8 cellular contexts compared by ENCODE assay signal in the genomic region with DNA sequence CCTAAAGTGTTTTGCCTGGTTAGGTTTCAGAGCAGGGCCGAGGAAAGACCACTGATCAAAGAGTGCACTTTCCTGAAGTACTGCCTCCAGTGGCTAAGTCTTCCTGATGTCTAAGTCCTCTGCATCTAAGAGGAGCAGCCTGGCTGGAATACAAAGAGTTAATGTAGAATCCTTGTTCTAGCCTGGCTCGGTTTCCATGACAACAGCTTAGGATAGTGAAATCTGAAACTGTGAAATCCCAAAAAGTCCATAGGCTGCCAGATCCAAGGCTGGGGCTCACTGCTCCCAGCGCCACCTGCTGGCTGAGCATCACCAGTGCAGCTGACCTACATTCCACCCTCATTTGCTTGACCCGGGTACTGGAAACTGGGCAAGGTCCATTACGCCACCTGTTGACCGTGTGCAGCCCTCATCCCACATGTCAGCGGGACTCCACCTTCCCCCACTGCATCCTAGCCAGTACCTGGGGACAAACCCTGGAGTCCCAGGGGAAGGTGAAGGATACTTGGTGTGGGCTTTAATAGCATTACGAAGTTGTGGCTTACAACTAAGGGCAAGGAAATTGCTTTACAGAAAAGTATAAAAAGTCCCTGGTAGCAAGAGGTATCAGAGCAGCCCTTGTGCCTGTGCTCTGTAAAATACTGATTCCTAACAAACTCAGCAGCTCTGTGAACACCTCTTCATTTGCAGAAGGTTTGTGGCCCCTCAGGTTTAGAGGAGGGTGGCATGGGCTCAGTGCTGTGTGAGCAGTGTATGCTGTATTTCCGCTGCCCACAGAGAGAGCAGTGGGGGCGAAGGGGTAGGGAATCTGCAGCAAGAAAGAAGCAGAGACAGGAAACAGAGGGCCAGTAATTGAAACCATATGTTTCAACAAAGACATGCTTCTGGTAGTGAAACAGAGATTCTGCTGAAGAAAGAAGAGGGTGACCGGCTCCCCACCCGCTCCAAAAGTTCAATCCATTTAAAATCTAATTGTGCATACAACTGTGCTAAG. TPM values are rescaled to one million over a fixed set of nuclear protein-coding genes. Genes with fewer than 3 reads are reported as not detected.
DNase-seq lines count a peak whose midpoint lies in the region; ATAC-seq lines count a peak whose summit lies in the region.

No MANE protein-coding gene starts in this region.

- WGBS in mesodermal cell (ENCODE audit: insufficient coverage in 2 of 2), 2 experiments: 31 to 42% methylated on average over 6 to 9 of the region's 12 CpGs

- H3K27me3 Mint-ChIP-seq in activated CD8-positive, alpha-beta memory T cell treated with anti-CD3 and anti-CD28 coated beads, Interleukin-2, amount 10 ng/mL, durations not matched to agents 7 days and 5 days: no peaks in the 10 kb centered on the region
- H3K27me3 Mint-ChIP-seq in stimulated activated naive B cell treated with anti-CD40 and anti-IgM and Interleukin-4, amounts not matched to agents 10 μg/mL and 1 μg/mL and 100 μg/mL, for 72 hours: no peaks in the 10 kb centered on the region

- in situ Hi-C loops in Caki2 (cut with HindIII; ENCODE audit: low pct_unique_long_range_greater_than_20kb, low sequenced_read_pairs): no loop called here

- H3K9me3 ChIP-seq in mesodermal cell (ENCODE audit: control insufficient read depth, low read length): no peaks in the 10 kb centered on the region

- CTCF ChIA-PET in activated CD8-positive, alpha-beta memory T cell treated with anti-CD3 and anti-CD28 coated beads, Interleukin-2, amount 10 ng/mL, durations not matched to agents 7 days and 5 days (lab: Charles Lee): interaction anchor here (0.6 to 4.7 kb wide), 20 partner anchors 8 to 200 kb away, joined by 3 to 58 read pairs (median 4); a partner anchor contains a TSS

- peaks cover 28% of the 10 kb centered on the region for H3K4me1 Mint-ChIP-seq in activated CD8-positive, alpha-beta memory T cell treated with anti-CD3 and anti-CD28 coated beads, Interleukin-2, amount 10 ng/mL, durations not matched to agents 7 days and 5 days
- peaks cover 21 to 29% of the 10 kb centered on the region in 2 donors for H3K4me1 Mint-ChIP-seq in stimulated activated naive B cell treated with anti-CD40 and anti-IgM and Interleukin-4, amounts not matched to agents 10 μg/mL and 1 μg/mL and 100 μg/mL, for 72 hours

- H3K4me3 Mint-ChIP-seq in activated CD8-positive, alpha-beta memory T cell treated with anti-CD3 and anti-CD28 coated beads, Interleukin-2, amount 10 ng/mL, durations not matched to agents 7 days and 5 days: no peak overlapping the region
- H3K4me3 Mint-ChIP-seq in stimulated activated naive B cell treated with anti-CD40 and anti-IgM and Interleukin-4, amounts not matched to agents 10 μg/mL and 1 μg/mL and 100 μg/mL, for 72 hours: no peak overlapping the region

- peak; percentile 57 for ATAC-seq in GM21360 (IDR thresholded peaks at IDR 0.05; ENCODE audit: unreplicated experiment)
- ATAC-seq in activated CD8-positive, alpha-beta memory T cell treated with anti-CD3 and anti-CD28 coated beads, Interleukin-2, amount 10 ng/mL, durations not matched to agents 7 days and 5 days: peak; percentile 67
- peak; percentile 70 to 74 for ATAC-seq in stimulated activated naive B cell treated with anti-CD40 and anti-IgM and Interleukin-4, amounts not matched to agents 10 μg/mL and 1 μg/mL and 100 μg/mL, for 72 hours (replicated peaks)

- peaks cover 68% of the 10 kb centered on the region for H3K36me3 ChIP-seq in mesodermal cell (ENCODE audit: control insufficient read depth, insufficient read depth, low read length)

- peak; percentile 96 for DNase-seq in Caki2 (ENCODE audit: low read depth)
- DNase-seq in HK-2 (ENCODE audit: unreplicated experiment): peak; percentile 85
- DNase-seq in NCI-H748 treated with DMSO at 0.1 percent for 48 hours (lab: John Stamatoyannopoulos, UW): peak; percentile 82
- peak; percentile 56 for DNase-seq in activated CD8-positive, alpha-beta memory T cell treated with anti-CD3 and anti-CD28 coated beads, Interleukin-2, amount 10 ng/mL, durations not matched to agents 7 days and 5 days
- peak; percentile 91 for DNase-seq in epidermal melanocyte (ENCODE audit: insufficient read length, low spot score)
- peak; percentile 51 for DNase-seq in stimulated activated naive B cell treated with anti-CD40 and anti-IgM and Interleukin-4, amounts not matched to agents 10 μg/mL and 1 μg/mL and 100 μg/mL, for 72 hours

- no peaks in the 10 kb centered on the region for H3K9me3 Mint-ChIP-seq in activated CD8-positive, alpha-beta memory T cell treated with anti-CD3 and anti-CD28 coated beads, Interleukin-2, amount 10 ng/mL, durations not matched to agents 7 days and 5 days (ENCODE audit: low read depth)
- H3K9me3 Mint-ChIP-seq in stimulated activated naive B cell treated with anti-CD40 and anti-IgM and Interleukin-4, amounts not matched to agents 10 μg/mL and 1 μg/mL and 100 μg/mL, for 72 hours: no peaks in the 10 kb centered on the region

- peak overlapping the region; percentile 89 for H3K27ac ChIP-seq in mesodermal cell (ENCODE audit: low read depth, low read length, severe bottlenecking)

- H3K36me3 Mint-ChIP-seq in activated CD8-positive, alpha-beta memory T cell treated with anti-CD3 and anti-CD28 coated beads, Interleukin-2, amount 10 ng/mL, durations not matched to agents 7 days and 5 days: peaks cover 90% of the 10 kb centered on the region
- peaks cover 30 to 73% of the 10 kb centered on the region in 2 donors for H3K36me3 Mint-ChIP-seq in stimulated activated naive B cell treated with anti-CD40 and anti-IgM and Interleukin-4, amounts not matched to agents 10 μg/mL and 1 μg/mL and 100 μg/mL, for 72 hours

- H3K27ac Mint-ChIP-seq in activated CD8-positive, alpha-beta memory T cell treated with anti-CD3 and anti-CD28 coated beads, Interleukin-2, amount 10 ng/mL, durations not matched to agents 7 days and 5 days: peak overlapping the region; percentile 41
- H3K27ac Mint-ChIP-seq in stimulated activated naive B cell treated with anti-CD40 and anti-IgM and Interleukin-4, amounts not matched to agents 10 μg/mL and 1 μg/mL and 100 μg/mL, for 72 hours: peak overlapping the region; percentile 6

- H3K4me3 ChIP-seq in mesodermal cell (ENCODE audit: extremely low read depth, insufficient read depth, low read length, poor library complexity, severe bottlenecking): no peak overlapping the region

- H3K4me1 ChIP-seq in mesodermal cell (ENCODE audit: control insufficient read depth, insufficient read depth, low read length, poor library complexity, severe bottlenecking): peaks cover 53% of the 10 kb centered on the region

RNA-seq across cellular contexts. Expression of a gene that starts 36.0 kb away (rescaled TPM):
- not detected in 2 replicates for total RNA-seq in Caki2 (2014; rRNA removed; shearing (Covaris generic); ENCODE audit: low replicate concordance)
- not detected for total RNA-seq in activated CD8-positive, alpha-beta memory T cell treated with anti-CD3 and anti-CD28 coated beads, Interleukin-2, amount 10 ng/mL, durations not matched to agents 7 days and 5 days
- polyA plus RNA-seq in mesodermal cell (2013, experiment 1 of 2): 5.4 TPM
- polyA plus RNA-seq in mesodermal cell (2013, experiment 2 of 2): 5.2 TPM

RNA-seq across cellular contexts. Expression of a gene that starts 40.1 kb away (rescaled TPM):
- not detected in 2 replicates for total RNA-seq in Caki2 (2014; rRNA removed; shearing (Covaris generic); ENCODE audit: low replicate concordance)
- not detected for total RNA-seq in activated CD8-positive, alpha-beta memory T cell treated with anti-CD3 and anti-CD28 coated beads, Interleukin-2, amount 10 ng/mL, durations not matched to agents 7 days and 5 days
- polyA plus RNA-seq in mesodermal cell (2013, experiment 1 of 2): 23.1 TPM
- 20.8 TPM for polyA plus RNA-seq in mesodermal cell (2013, experiment 2 of 2)

RNA-seq across cellular contexts. Expression of a gene that starts 49.1 kb away (rescaled TPM):
- 15.4 and 27.2 TPM in 2 replicates for total RNA-seq in Caki2 (2014; rRNA removed; shearing (Covaris generic); ENCODE audit: low replicate concordance)
- not detected for total RNA-seq in activated CD8-positive, alpha-beta memory T cell treated with anti-CD3 and anti-CD28 coated beads, Interleukin-2, amount 10 ng/mL, durations not matched to agents 7 days and 5 days
- polyA plus RNA-seq in mesodermal cell (2013, experiment 1 of 2): 115 TPM
- 92.6 TPM for polyA plus RNA-seq in mesodermal cell (2013, experiment 2 of 2)

Comparison
In these comparisons a context has a peak if more than half of its experiments do, and no peak if none do; other contexts are left out.
1. RNA of a gene that starts 49.1 kb away (total RNA-seq): 15.4 to 27.2 TPM in Caki2; not detected in activated CD8-positive, alpha-beta memory T cell treated with anti-CD3 and anti-CD28 coated beads, Interleukin-2, amount 10 ng/mL, durations not matched to agents 7 days and 5 days; every median in the first group is over 10 times any median in the second.
2. Peak in every context shown above with its lines, with median percentiles within 50 percentile points of each other: DNase-seq and ATAC-seq.